ENCODE assay signal across 24 cellular contexts in genomic region chr5:166942948-166943347, GRCh38.
"Had no signal": no experiment of that assay in that cellular context is flagged by ENCODE, and none has a peak within 500 bp of the region (broad histone marks: within the 10 kb centered on the region; RNA-seq: fewer than 3 reads in every experiment).

No MANE protein-coding gene starts in this region.

- H3K36me3 ChIP-seq: colonic mucosa, esophagus muscularis mucosa, esophagus squamous epithelium, gastrocnemius medialis, gastroesophageal sphincter, heart left ventricle, heart right ventricle had no signal

- DNase-seq: colonic mucosa; cortex of kidney; dermis blood vessel endothelial cell; dorsolateral prefrontal cortex; effector CD4-positive, alpha-beta T cell; effector CD8-positive, alpha-beta T cell; effector memory CD4-positive, alpha-beta T cell; effector memory CD8-positive, alpha-beta T cell; endodermal cell; erythroblast; esophagus squamous epithelium; foreskin fibroblast; foreskin keratinocyte; foreskin melanocyte; gastrocnemius medialis; glutamatergic neuron; head of caudate nucleus; heart left ventricle; heart right ventricle had no signal

- H3K27ac ChIP-seq: colonic mucosa, coronary artery, dorsolateral prefrontal cortex, epithelial cell of prostate, esophagus muscularis mucosa, esophagus squamous epithelium, foreskin keratinocyte, gastrocnemius medialis, gastroesophageal sphincter, heart left ventricle, heart right ventricle had no signal

- ATAC-seq: effector memory CD8-positive, alpha-beta T cell; esophagus mucosa; foreskin keratinocyte; gastrocnemius medialis; gastroesophageal sphincter; heart left ventricle; heart right ventricle had no signal

- H3K4me1 ChIP-seq: colonic mucosa, esophagus muscularis mucosa, esophagus squamous epithelium, foreskin keratinocyte, gastrocnemius medialis, gastroesophageal sphincter, heart left ventricle, heart right ventricle had no signal

- H3K9me3 ChIP-seq: colonic mucosa, gastrocnemius medialis had no signal

- H3K4me3 ChIP-seq: colonic mucosa, coronary artery, dorsolateral prefrontal cortex, esophagus muscularis mucosa, esophagus squamous epithelium, gastrocnemius medialis, gastroesophageal sphincter, heart left ventricle, heart right ventricle had no signal

- H3K27me3 ChIP-seq: colonic mucosa, dorsolateral prefrontal cortex, esophagus muscularis mucosa, esophagus squamous epithelium, foreskin keratinocyte, gastrocnemius medialis, gastroesophageal sphincter, heart left ventricle, heart right ventricle had no signal
